ENCODE assay signal across 1 cellular context in the genomic region with DNA sequence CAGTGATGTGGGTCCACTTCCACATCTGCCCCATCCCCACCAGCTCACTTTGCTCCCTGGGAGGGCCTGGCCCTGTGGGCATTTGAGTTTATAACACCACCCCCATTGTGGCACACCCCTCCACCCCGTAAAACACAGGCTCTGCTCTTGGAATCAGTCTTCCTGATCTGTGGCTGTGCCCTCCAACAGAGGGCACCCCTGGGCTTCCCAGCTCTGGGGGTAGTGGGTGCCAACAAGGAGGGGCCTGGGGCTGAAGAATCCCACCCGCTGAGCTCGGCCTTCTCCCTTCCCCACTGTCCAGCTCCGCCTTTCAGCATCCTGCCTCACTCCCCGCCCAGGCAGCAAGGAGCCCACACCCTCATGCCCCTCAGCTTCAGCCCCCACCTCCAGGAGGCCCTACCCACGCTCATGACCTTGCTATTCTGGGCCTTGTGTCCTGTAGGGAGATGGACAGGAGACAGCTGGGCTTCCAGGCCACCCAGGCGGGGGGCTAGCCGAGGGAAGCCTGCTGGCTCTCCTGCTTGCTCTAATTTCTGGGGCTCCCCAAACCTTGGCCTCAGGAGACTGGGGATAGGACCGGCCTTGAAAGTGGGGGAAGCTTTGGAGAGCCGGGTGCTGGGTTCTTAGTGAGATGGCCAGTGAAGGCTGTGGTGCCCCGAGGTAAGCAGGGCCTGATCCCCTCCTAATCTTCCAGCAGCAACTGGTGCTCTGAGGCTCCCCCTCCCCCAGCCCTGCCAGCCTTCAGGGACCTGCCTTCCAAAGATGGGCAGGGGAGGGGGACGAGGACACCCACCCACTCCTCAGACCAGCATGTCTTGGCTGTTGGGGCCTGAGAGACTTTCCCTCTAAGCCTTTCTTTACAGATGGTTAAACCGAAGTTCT.
TF ChIP-seq lines count a peak whose summit lies in the region.

No MANE protein-coding gene starts in this region.

TF ChIP-seq in A549, 52 proteins besides CTCF, POLR2A, EP300 and RAD21:
- TF ChIP-seq SMC3 (IDR thresholded peaks at IDR 0.05) (peak; percentile 40; the same call in 2 of the 3 replicates), ZNF302 (CRISPR knock-in tag; IDR thresholded peaks at IDR 0.05) (no peak)
TF ChIP-seq in A549: peak in this region for 1.
